In genomic region chr16:140175-140857, GRCh38 we compare ENCODE assay signal across 24 cellular contexts. TPM values are rescaled to one million over a fixed set of nuclear protein-coding genes. Genes with fewer than 3 reads are reported as not detected.
DNase-seq lines count a peak whose midpoint lies in the region; ATAC-seq and TF ChIP-seq lines count a peak whose summit lies in the region.
"Had no signal": no experiment of that assay in that cellular context is flagged by ENCODE, and none has a peak within 500 bp of the region (broad histone marks: within the 10 kb centered on the region; RNA-seq: fewer than 3 reads in every experiment).

No MANE protein-coding gene starts in this region.

- ATAC-seq in activated naive CD8-positive, alpha-beta T cell treated with anti-CD3 and anti-CD28 coated beads, Interleukin-2, amount 50 U/mL, for 24 hours, result no peak

- H3K4me1 Mint-ChIP-seq in activated T-cell treated with anti-CD3 and anti-CD28 coated beads, Interleukin-2, amount 50 U/mL, for 24 hours (ENCODE audit: low read depth), result peaks cover 17% of the 10 kb centered on the region
- H3K4me1 Mint-ChIP-seq in H9, result no peaks in the 10 kb centered on the region; a peak in 1 of 4 replicates
- H3K4me1 Mint-ChIP-seq in activated naive CD8-positive, alpha-beta T cell treated with anti-CD3 and anti-CD28 coated beads, Interleukin-2, amount 50 U/mL, for 24 hours, result peaks cover 15% of the 10 kb centered on the region
- H3K4me1 Mint-ChIP-seq in nephron, result no peaks in the 10 kb centered on the region

- no peak overlapping the region for H3K4me2 ChIP-seq in H9 (ENCODE audit: insufficient read depth, insufficient read length, low read length)

- peaks cover 4% of the 10 kb centered on the region for H3K27me3 Mint-ChIP-seq in activated T-cell treated with anti-CD3 and anti-CD28 coated beads, Interleukin-2, amount 50 U/mL, for 24 hours
- H3K27me3 Mint-ChIP-seq in H9 (ENCODE audit: low read depth) (peaks cover 16% of the 10 kb centered on the region), nephron (ENCODE audit: low read depth) (peaks cover 5% of the 10 kb centered on the region)
- H3K27me3 Mint-ChIP-seq in activated naive CD8-positive, alpha-beta T cell treated with anti-CD3 and anti-CD28 coated beads, Interleukin-2, amount 50 U/mL, for 24 hours, result peaks cover 10% of the 10 kb centered on the region

- H2BK5ac ChIP-seq in H9 (ENCODE audit: insufficient read length, low read length), result no peak overlapping the region

- H3K79me1 ChIP-seq in H9 (ENCODE audit: insufficient read depth, low read depth, low read length, poor library complexity, severe bottlenecking), result no peaks in the 10 kb centered on the region

- H2BK12ac ChIP-seq in H9 (ENCODE audit: insufficient read length, low read depth, low read length), result no peak overlapping the region

- H4K5ac ChIP-seq in H9 (ENCODE audit: insufficient read length, low read depth, low read length), result no peak overlapping the region

- TF ChIP-seq CTCF in H9 (conservative IDR thresholded peaks at IDR 0.05) (peak; percentile 29; the same call in 1 of the 3 replicates), nephron (IDR thresholded peaks at IDR 0.05; ENCODE audit: unreplicated experiment in 3 of 3) (no peak)

- H3K4me1 ChIP-seq in H9 (ENCODE audit: insufficient read depth, low read length), result no peaks in the 10 kb centered on the region

- H4K20me1 ChIP-seq in H9 (ENCODE audit: control insufficient read depth, insufficient read depth, insufficient read length), result no peaks in the 10 kb centered on the region
- H4K20me1 ChIP-seq: BLaER1 treated with 17β-estradiol and CSF1 and Interleukin-3, amounts not matched to agents 10 nM and 100 nM had no signal

- no peak overlapping the region for H3K18ac ChIP-seq in H9 (ENCODE audit: insufficient read length, low read depth, low read length)

- H3K27me3 ChIP-seq in H9 (ENCODE audit: insufficient read depth, low read length), result no peaks in the 10 kb centered on the region; the same call in 1 of the 2 replicates
- H3K27me3 ChIP-seq: BLaER1 treated with 17β-estradiol and CSF1 and Interleukin-3, amounts not matched to agents 10 nM and 100 nM; cardiac muscle cell had no signal

- H3K36me3 Mint-ChIP-seq in activated T-cell treated with anti-CD3 and anti-CD28 coated beads, Interleukin-2, amount 50 U/mL, for 24 hours (ENCODE audit: low read depth), result peaks cover 15% of the 10 kb centered on the region
- peaks cover 0 to 2% (median 0%) of the 10 kb centered on the region in 3 experiments; a peak in 2 of 7 replicates for H3K36me3 Mint-ChIP-seq in H9 (ENCODE audit: insufficient read depth in 1 of 3, low read depth in 3 of 3)
- peaks cover 5% of the 10 kb centered on the region for H3K36me3 Mint-ChIP-seq in activated naive CD8-positive, alpha-beta T cell treated with anti-CD3 and anti-CD28 coated beads, Interleukin-2, amount 50 U/mL, for 24 hours (ENCODE audit: low read depth)
- H3K36me3 Mint-ChIP-seq in nephron (ENCODE audit: low read depth), result peaks cover 3% of the 10 kb centered on the region

- H2BK15ac ChIP-seq in H9 (ENCODE audit: low read depth, low read length), result no peak overlapping the region

- in situ Hi-C loops in KBM-7 (cut with MboI; ENCODE audit: low pct_unique_long_range_greater_than_20kb, low sequenced_read_pairs), result no loop called here

- H2AK5ac ChIP-seq in H9 (ENCODE audit: insufficient read length, low read length), result no peak overlapping the region

- H2BK20ac ChIP-seq in H9 (ENCODE audit: low read depth, low read length, poor library complexity, severe bottlenecking), result no peak overlapping the region

- WGBS in H9 (ENCODE audit: extremely low coverage, insufficient read length, low lambda C conversion rate), result no CpG with 5 or more reads among the region's 10 CpGs

- no peak overlapping the region for H3K27ac Mint-ChIP-seq in activated T-cell treated with anti-CD3 and anti-CD28 coated beads, Interleukin-2, amount 50 U/mL, for 24 hours
- no peak overlapping the region for H3K27ac Mint-ChIP-seq in H9
- no peak overlapping the region for H3K27ac Mint-ChIP-seq in activated naive CD8-positive, alpha-beta T cell treated with anti-CD3 and anti-CD28 coated beads, Interleukin-2, amount 50 U/mL, for 24 hours
- peak overlapping the region; percentile 48 to 59 (median 54) for H3K27ac Mint-ChIP-seq in nephron
- H3K27ac Mint-ChIP-seq: memory B cell had no signal

- DNase-seq in activated T-cell treated with anti-CD3 and anti-CD28 coated beads, Interleukin-2, amount 50 U/mL, for 24 hours, result no peak
- DNase-seq in activated T-cell treated with anti-CD3 and anti-CD28 coated beads for 4 hours, result no peak
- no peak for DNase-seq in H9
- no peak for DNase-seq in activated naive CD8-positive, alpha-beta T cell treated with anti-CD3 and anti-CD28 coated beads, Interleukin-2, amount 50 U/mL, for 24 hours
- no peak for DNase-seq in KBM-7
- DNase-seq in islet precursor cell, result no peak
- DNase-seq in substantia nigra (lab: John Stamatoyannopoulos, UW), result no peak
- DNase-seq: activated CD4-positive, alpha-beta T cell treated with anti-CD3 and anti-CD28 coated beads for 4 hours; activated T-cell treated with anti-CD3 and anti-CD28 coated beads, Interleukin-2, amount 50 U/mL, for 48 hours; GF-D8; NCI-H1105 treated with DMSO at 0.1 percent for 48 hours; NCI-H2081 treated with DMSO at 0.1 percent for 48 hours; NCI-H524 treated with DMSO at 0.1 percent for 48 hours; RPMI8226 had no signal

- no peaks in the 10 kb centered on the region for H3K79me2 ChIP-seq in H9 (ENCODE audit: insufficient read depth, low read length)

- no peak overlapping the region for H3K23ac ChIP-seq in H9 (ENCODE audit: insufficient read length, low read depth, low read length)

- H3K4ac ChIP-seq in H9 (ENCODE audit: low read depth, low read length), result no peak overlapping the region

- H2BK120ac ChIP-seq in H9 (ENCODE audit: low read depth, low read length, poor library complexity, severe bottlenecking), result no peak overlapping the region

- H2AFZ ChIP-seq in H9 (ENCODE audit: low read length), result no peak overlapping the region

- H3K9me3 ChIP-seq in H9 (ENCODE audit: control insufficient read depth, low read depth, low read length), result no peaks in the 10 kb centered on the region
- H3K9me3 ChIP-seq: BLaER1 treated with 17β-estradiol and CSF1 and Interleukin-3, amounts not matched to agents 10 nM and 100 nM had no signal

- H4K8ac ChIP-seq in H9 (replicated peaks; ENCODE audit: insufficient read length, low read depth, low read length), result no peak overlapping the region

- H3K56ac ChIP-seq in H9 (ENCODE audit: insufficient read length, low read depth, low read length), result no peak overlapping the region

- H3T11ph ChIP-seq in H9 (ENCODE audit: low read length), result no peak overlapping the region

- no peak overlapping the region for H3K14ac ChIP-seq in H9 (ENCODE audit: insufficient read depth, low read length)

- H3K4me3 Mint-ChIP-seq in activated T-cell treated with anti-CD3 and anti-CD28 coated beads, Interleukin-2, amount 50 U/mL, for 24 hours, result peak overlapping the region; percentile 34
- H3K4me3 Mint-ChIP-seq in H9 (peak overlapping the region in 1 of 2 experiments; percentile 3; a peak in 1 of 5 replicates), nephron (peak overlapping the region; percentile 73 to 83 (median 79))
- peak overlapping the region; percentile 50 for H3K4me3 Mint-ChIP-seq in activated naive CD8-positive, alpha-beta T cell treated with anti-CD3 and anti-CD28 coated beads, Interleukin-2, amount 50 U/mL, for 24 hours

- H3K27ac ChIP-seq in H9 (ENCODE audit: insufficient read length, low read depth, low read length) (no peak overlapping the region), substantia nigra (ENCODE audit: low read depth, low read length, poor library complexity, severe bottlenecking) (no peak overlapping the region)
- H3K27ac ChIP-seq: BLaER1 treated with 17β-estradiol and CSF1 and Interleukin-3, amounts not matched to agents 10 nM and 100 nM; cardiac muscle cell; epithelial cell of prostate had no signal

- no peak overlapping the region for H4K91ac ChIP-seq in H9 (ENCODE audit: insufficient read length, low read depth, low read length)

- no peak overlapping the region for H3K9ac ChIP-seq in H9 (ENCODE audit: extremely low read depth, insufficient read length, low read length)
- H3K9ac ChIP-seq: BLaER1 treated with 17β-estradiol and CSF1 and Interleukin-3, amounts not matched to agents 10 nM and 100 nM had no signal

- no peaks in the 10 kb centered on the region for H3K9me3 Mint-ChIP-seq in activated T-cell treated with anti-CD3 and anti-CD28 coated beads, Interleukin-2, amount 50 U/mL, for 24 hours
- H3K9me3 Mint-ChIP-seq in H9 (no peaks in the 10 kb centered on the region), nephron (no peaks in the 10 kb centered on the region)
- H3K9me3 Mint-ChIP-seq in activated naive CD8-positive, alpha-beta T cell treated with anti-CD3 and anti-CD28 coated beads, Interleukin-2, amount 50 U/mL, for 24 hours, result no peaks in the 10 kb centered on the region
- H3K9me3 Mint-ChIP-seq: memory B cell had no signal

- H3K23me2 ChIP-seq in H9 (ENCODE audit: insufficient read length, low read depth, low read length, poor library complexity, severe bottlenecking), result no peaks in the 10 kb centered on the region

RNA-seq across cellular contexts. Expression of gene NPRL3, which starts 1.8 kb away (rescaled TPM):
- 36.9 and 37.1 TPM in 2 replicates for total RNA-seq in H9 (2021)

RNA-seq across cellular contexts. Expression of gene HBZ, which starts 12.1 kb away (rescaled TPM):
- total RNA-seq in H9 (2021), result not detected in 2 replicates
- total RNA-seq: A673, cardiac muscle cell, dermis microvascular lymphatic vessel endothelial cell, frontal cortex, LHCN-M2, temporal lobe had no signal

RNA-seq across cellular contexts. Expression of gene HBM, which starts 25.5 kb away (rescaled TPM):
- not detected in 2 replicates for total RNA-seq in H9 (2021)
- total RNA-seq: A673, cardiac muscle cell, dermis microvascular lymphatic vessel endothelial cell, LHCN-M2 had no signal

RNA-seq across cellular contexts. Expression of gene HBA2, which starts 32.4 kb away (rescaled TPM):
- 4.3 TPM in 1 of 2 replicates, not detected in the other for total RNA-seq in H9 (2021)
- total RNA-seq: dermis microvascular lymphatic vessel endothelial cell, LHCN-M2 had no signal

RNA-seq across cellular contexts. Expression of gene HBA1, which starts 36.2 kb away (rescaled TPM):
- 2.0 and 7.2 TPM in 2 replicates for total RNA-seq in H9 (2021)
- total RNA-seq: cardiac muscle cell, dermis microvascular lymphatic vessel endothelial cell, LHCN-M2 had no signal

Comparison
In these comparisons a context has a peak if more than half of its experiments do, and no peak if none do; other contexts are left out.
1. H3K27ac Mint-ChIP-seq: peak in nephron (3 of 3); none in activated T-cell treated with anti-CD3 and anti-CD28 coated beads, Interleukin-2, amount 50 U/mL, for 24 hours (single experiment), H9 (0 of 3) and activated naive CD8-positive, alpha-beta T cell treated with anti-CD3 and anti-CD28 coated beads, Interleukin-2, amount 50 U/mL, for 24 hours (single experiment).